In the genomic region with DNA sequence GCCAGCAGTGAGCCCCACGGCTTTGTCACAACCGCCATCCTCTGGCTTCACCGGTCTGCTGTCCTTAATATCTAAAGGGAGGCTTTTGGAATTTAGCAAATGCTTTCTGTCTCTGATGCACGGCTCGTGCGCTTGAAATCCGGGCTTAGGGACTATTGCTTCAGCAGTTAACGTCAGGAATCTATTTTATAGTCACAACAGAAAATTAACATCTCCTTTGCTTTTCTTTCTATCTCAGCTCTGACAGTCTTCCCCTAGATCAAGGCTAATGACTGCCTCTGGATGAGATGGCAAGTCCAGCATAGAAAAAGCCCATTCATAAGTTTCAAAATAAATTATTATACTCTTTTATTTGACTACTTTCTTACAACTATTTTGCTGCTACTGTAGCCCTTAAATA, we compare ENCODE assay signal across 34 cellular contexts.
"Had no signal": no experiment of that assay in that cellular context is flagged by ENCODE, and none has a peak within 500 bp of the region (broad histone marks: within the 10 kb centered on the region; RNA-seq: fewer than 3 reads in every experiment).

No MANE protein-coding gene starts in this region.

- H3K4me3 ChIP-seq: MG63 had no signal

- H3K27me3 ChIP-seq: MG63 had no signal

- DNase-seq: Karpas-422, Kasumi-1, MG63, MM.1S, MV-4-11, NCI-H1048, NCI-H1092, NCI-H1092 treated with DMSO at 0.1 percent for 48 hours, NCI-H1105, NCI-H1105 treated with DMSO at 0.1 percent for 48 hours, NCI-H1417, NCI-H1417 treated with DMSO at 0.1 percent for 48 hours, NCI-H1436, NCI-H1436 treated with DMSO at 0.1 percent for 48 hours, NCI-H146, NCI-H1694, NCI-H1694 treated with DMSO at 0.1 percent for 48 hours, NCI-H187, NCI-H187 treated with DMSO at 0.1 percent for 48 hours, NCI-H1930, NCI-H2029, NCI-H2029 treated with DMSO at 0.1 percent for 48 hours, NCI-H2081, NCI-H2081 treated with DMSO at 0.1 percent for 48 hours, NCI-H2107, NCI-H2171, NCI-H2171 treated with DMSO at 0.1 percent for 48 hours, NCI-H2227 treated with DMSO at 0.1 percent for 48 hours, NCI-H226, NCI-H345, NCI-H446, NCI-H446 treated with DMSO at 0.1 percent for 48 hours, NCI-H510A, NCI-H510A treated with DMSO at 0.1 percent for 48 hours had no signal

- H3K36me3 ChIP-seq: MG63 had no signal

- H3K9me3 ChIP-seq: MG63 had no signal
